Comparison of ENCODE assay signal across 1 cellular context in the genomic region with DNA sequence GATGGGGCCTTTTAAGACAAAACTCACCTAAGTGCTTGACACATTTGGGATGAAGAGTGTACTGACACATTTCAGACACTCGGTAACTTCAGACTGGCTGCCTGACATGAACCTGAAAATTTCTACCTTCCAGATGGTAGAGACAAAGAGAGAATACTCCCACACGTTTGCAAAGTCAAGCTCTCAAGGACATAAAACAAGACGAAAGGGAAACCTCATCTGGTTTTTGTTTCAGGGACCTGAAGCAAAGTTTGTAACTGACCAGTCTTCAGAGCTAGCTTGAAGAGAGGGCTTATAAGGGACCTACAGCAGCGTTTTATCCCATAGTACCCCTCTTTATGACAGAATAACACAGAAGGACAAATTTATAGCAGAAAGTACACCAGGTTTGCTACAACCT.
TF ChIP-seq lines count a peak whose summit lies in the region.

No MANE protein-coding gene starts in this region.

TF ChIP-seq in H1, 55 proteins besides CTCF, POLR2A, EP300 and RAD21:
- no peak for TF ChIP-seq CTBP2 (IDR thresholded peaks at IDR 0.05; ENCODE audit: borderline replicate concordance, insufficient read depth, insufficient read length, low read length)
- TF ChIP-seq BCL11A (IDR thresholded peaks at IDR 0.05; ENCODE audit: low read depth in 2 of 2, low read length in 2 of 2): no peak
- no peak for TF ChIP-seq ASH2L (IDR thresholded peaks at IDR 0.05; ENCODE audit: low read length)
- no peak for TF ChIP-seq TBP (IDR thresholded peaks at IDR 0.05; ENCODE audit: low read depth, low read length)
- no peak for TF ChIP-seq SIX5 (IDR thresholded peaks at IDR 0.05; ENCODE audit: low read depth, low read length)
- no peak for TF ChIP-seq TEAD4 (IDR thresholded peaks at IDR 0.05; ENCODE audit: low read depth, low read length)
- TF ChIP-seq, protein P1, sequence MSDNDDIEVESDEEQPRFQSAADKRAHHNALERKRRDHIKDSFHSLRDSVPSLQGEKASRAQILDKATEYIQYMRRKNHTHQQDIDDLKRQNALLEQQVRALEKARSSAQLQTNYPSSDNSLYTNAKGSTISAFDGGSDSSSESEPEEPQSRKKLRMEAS (IDR thresholded peaks at IDR 0.05): no peak
- TF ChIP-seq, protein P2, sequence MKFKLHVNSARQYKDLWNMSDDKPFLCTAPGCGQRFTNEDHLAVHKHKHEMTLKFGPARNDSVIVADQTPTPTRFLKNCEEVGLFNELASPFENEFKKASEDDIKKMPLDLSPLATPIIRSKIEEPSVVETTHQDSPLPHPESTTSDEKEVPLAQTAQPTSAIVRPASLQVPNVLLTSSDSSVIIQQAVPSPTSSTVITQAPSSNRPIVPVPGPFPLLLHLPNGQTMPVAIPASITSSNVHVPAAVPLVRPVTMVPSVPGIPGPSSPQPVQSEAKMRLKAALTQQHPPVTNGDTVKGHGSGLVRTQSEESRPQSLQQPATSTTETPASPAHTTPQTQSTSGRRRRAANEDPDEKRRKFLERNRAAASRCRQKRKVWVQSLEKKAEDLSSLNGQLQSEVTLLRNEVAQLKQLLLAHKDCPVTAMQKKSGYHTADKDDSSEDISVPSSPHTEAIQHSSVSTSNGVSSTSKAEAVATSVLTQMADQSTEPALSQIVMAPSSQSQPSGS (IDR thresholded peaks at IDR 0.05; ENCODE audit: low read length): no peak
- no peak for TF ChIP-seq EGR1 (IDR thresholded peaks at IDR 0.05; ENCODE audit: borderline replicate concordance, low read depth, low read length)
- TF ChIP-seq BRCA1 (IDR thresholded peaks at IDR 0.05; ENCODE audit: low read depth, low read length): no peak
- no peak for TF ChIP-seq RFX5 (IDR thresholded peaks at IDR 0.05; ENCODE audit: borderline replicate concordance, low read depth, low read length)
- no peak for TF ChIP-seq KDM1A (IDR thresholded peaks at IDR 0.05; ENCODE audit: borderline replicate concordance, low read length)
- no peak for TF ChIP-seq POLR2AphosphoS5 (IDR thresholded peaks at IDR 0.05; ENCODE audit: low read depth, low read length)
TF ChIP-seq in H1: peak in this region for 0.
